Comparison of ENCODE assay signal across 8 cellular contexts in genomic region chr3:100710355-100711198, GRCh38. TPM values are rescaled to one million over a fixed set of nuclear protein-coding genes. Genes with fewer than 3 reads are reported as not detected.
A peak's percentile ranks its signal among the peaks of the same experiment; 100 is the strongest.
DNase-seq lines count a peak whose midpoint lies in the region; ATAC-seq and TF ChIP-seq lines count a peak whose summit lies in the region.

No MANE protein-coding gene starts in this region.

- H3K4me2 ChIP-seq in mesenchymal stem cell (ENCODE audit: low read length, poor library complexity, severe bottlenecking), result peak overlapping the region; percentile 80

- CTCF ChIA-PET in WTC11 (lab: Charles Lee), result interaction anchor here (0.7 to 2.5 kb wide), 11 partner anchors 12 to 248 kb away, joined by 3 to 17 read pairs (median 4); partner anchors contain the start of gene TMEM45A

- H3K4me3 ChIP-seq in GM12865 (ENCODE audit: low read depth, low read length) (peak overlapping the region; percentile 67), H7 (ENCODE audit: insufficient read depth, low read depth, low read length) (peak overlapping the region; percentile 81), coronary artery (peak overlapping the region; percentile 97), mesenchymal stem cell (ENCODE audit: insufficient read depth in 1 of 2, low read depth in 1 of 2, low read length in 2 of 2) (peak overlapping the region; percentile 46 to 83)

- peak; percentile 17 for ATAC-seq in WTC11

- H3K4me1 Mint-ChIP-seq in WTC11, result peaks cover 21% of the 10 kb centered on the region

- no peak overlapping the region for H2AFZ ChIP-seq in mesenchymal stem cell (ENCODE audit: low read depth, low read length)

- H3K27me3 ChIP-seq in H7 (ENCODE audit: control insufficient read depth, insufficient read depth, low read length) (no peaks in the 10 kb centered on the region; the same call in 1 of the 2 replicates), mesenchymal stem cell (ENCODE audit: control insufficient read depth in 1 of 2, insufficient read depth in 1 of 2, low read length in 2 of 2) (no peaks in the 10 kb centered on the region)

- no peaks in the 10 kb centered on the region for H3K9me3 ChIP-seq in mesenchymal stem cell (ENCODE audit: control insufficient read depth, low read length)

- peak overlapping the region; percentile 35 for H2AK5ac ChIP-seq in mesenchymal stem cell (ENCODE audit: low read length, severe bottlenecking)

- no peaks in the 10 kb centered on the region for H3K79me1 ChIP-seq in mesenchymal stem cell (replicated peaks; ENCODE audit: low read length, poor library complexity, severe bottlenecking)

- peak overlapping the region; percentile 97 for H3K27ac Mint-ChIP-seq in WTC11

- no peak overlapping the region for H2BK15ac ChIP-seq in mesenchymal stem cell (ENCODE audit: low read depth, poor library complexity, severe bottlenecking)

- POLR2A ChIA-PET in WTC11 (lab: Charles Lee), result interaction anchor here (0.8 kb wide), 1 partner anchor 20 kb away, joined by 3 read pairs; no protein-coding TSS in a partner anchor

- H3K14ac ChIP-seq in mesenchymal stem cell (ENCODE audit: low read length in 2 of 2), result no peak overlapping the region

- peaks cover 30% of the 10 kb centered on the region for H3K36me3 Mint-ChIP-seq in WTC11

- peaks cover 10% of the 10 kb centered on the region for H3K9me3 Mint-ChIP-seq in WTC11

- H3K9ac ChIP-seq in mesenchymal stem cell (ENCODE audit: low read length), result peak overlapping the region; percentile 91

- peak overlapping the region in 1 of 2 experiments; percentile 95 for H3K4ac ChIP-seq in mesenchymal stem cell (ENCODE audit: low read depth in 1 of 2, low read length in 2 of 2)

- H3K4me1 ChIP-seq in mesenchymal stem cell (ENCODE audit: control insufficient read depth, insufficient read depth, low read depth, low read length), result peaks cover 3% of the 10 kb centered on the region

- H3K36me3 ChIP-seq in H7 (replicated peaks; ENCODE audit: control insufficient read depth, insufficient read depth, low read length) (peaks cover 2% of the 10 kb centered on the region), mesenchymal stem cell (ENCODE audit: control insufficient read depth in 1 of 2, insufficient read depth in 2 of 2, low read depth in 1 of 2, low read length in 2 of 2) (peaks cover 10 to 32% of the 10 kb centered on the region in 2 experiments)

- H3K27ac ChIP-seq in coronary artery (peak overlapping the region; percentile 97 to 100), mesenchymal stem cell (ENCODE audit: low read length, poor library complexity, severe bottlenecking) (peak overlapping the region; percentile 91)

- H2BK12ac ChIP-seq in mesenchymal stem cell (ENCODE audit: low read length in 2 of 2), result no peak overlapping the region

- peak; percentile 87 for DNase-seq in GM12865 (ENCODE audit: low read depth)
- DNase-seq in H7, result peak; percentile 50
- DNase-seq in LHCN-M2 (ENCODE audit: low read depth), result peak; percentile 74
- DNase-seq in WTC11 (ENCODE audit: low spot score), result no peak
- DNase-seq in coronary artery (ENCODE audit: low spot score), result no peak
- peak; percentile 92 for DNase-seq in mesenchymal stem cell
- DNase-seq in stimulated activated CD8-positive, alpha-beta memory T cell treated with anti-CD3 and anti-CD28 coated beads, Interleukin-7, amount 100 ng/mL, for 4 hours (ENCODE audit: low read depth in 2 of 2), result peak; percentile 31 to 36
- no peak for DNase-seq in NCI-H345 treated with DMSO at 0.1 percent for 48 hours (lab: John Stamatoyannopoulos, UW; ENCODE audit: unreplicated experiment)

- H3K23ac ChIP-seq in mesenchymal stem cell (ENCODE audit: low read length in 2 of 2), result no peak overlapping the region

- H3K27me3 Mint-ChIP-seq in WTC11 (ENCODE audit: low read depth), result peaks cover 36% of the 10 kb centered on the region

- no peak overlapping the region for H4K91ac ChIP-seq in mesenchymal stem cell (ENCODE audit: low read length)

- H3K18ac ChIP-seq in mesenchymal stem cell (ENCODE audit: low read depth in 1 of 2, low read length in 2 of 2), result peak overlapping the region; percentile 11 to 45

- WGBS in mesenchymal stem cell, result 50% methylated on average over 16 of the region's 16 CpGs

- no peak overlapping the region for H2BK120ac ChIP-seq in mesenchymal stem cell (ENCODE audit: low read depth, low read length)

- H3K4me3 Mint-ChIP-seq in WTC11, result peak overlapping the region; percentile 91

- H2BK5ac ChIP-seq in mesenchymal stem cell (ENCODE audit: low read depth, low read length, poor library complexity, severe bottlenecking), result no peak overlapping the region

- H4K8ac ChIP-seq in mesenchymal stem cell (ENCODE audit: low read length), result peak overlapping the region; percentile 37

- peak; percentile 44 for TF ChIP-seq CTCF in GM12865 (IDR thresholded peaks at IDR 0.05; ENCODE audit: insufficient read depth, low read depth, low read length, missing control alignments)
- TF ChIP-seq CTCF in WTC11 (IDR thresholded peaks at IDR 0.05), result no peak
- no peak for TF ChIP-seq CTCF in coronary artery (IDR thresholded peaks at IDR 0.05)

TF ChIP-seq in WTC11, 78 proteins besides CTCF, POLR2A, EP300 and RAD21:
- TF ChIP-seq ATF6 (CRISPR knock-in tag; IDR thresholded peaks at IDR 0.05) (no peak), CBFB (CRISPR knock-in tag; IDR thresholded peaks at IDR 0.05; ENCODE audit: low read depth) (no peak), TCF7 (CRISPR knock-in tag; IDR thresholded peaks at IDR 0.05; ENCODE audit: low read depth) (no peak)

RNA-seq across cellular contexts. Expression of gene TFG, which starts 1.3 kb away (rescaled TPM):
- total RNA-seq in H7 (2014; rRNA removed; shearing (Covaris generic)), result 66.4 and 70.9 TPM in 2 replicates
- total RNA-seq in LHCN-M2 (2014; rRNA removed) (103 and 122 TPM in 2 replicates), WTC11 (2021) (64.9 to 68.4 TPM (median 66.9 TPM) in 3 replicates)
- polyA plus RNA-seq in LHCN-M2 (2012), result 93.7 TPM
- 185 TPM for polyA plus RNA-seq in mesenchymal stem cell (2013, experiment 1 of 2)
- 191 TPM for polyA plus RNA-seq in mesenchymal stem cell (2013, experiment 2 of 2)

Comparison
In these comparisons a context has a peak if more than half of its experiments do, and no peak if none do; other contexts are left out.
1. DNase-seq: peak in GM12865 (single experiment), H7 (single experiment), LHCN-M2 (single experiment), mesenchymal stem cell (single experiment) and stimulated activated CD8-positive, alpha-beta memory T cell treated with anti-CD3 and anti-CD28 coated beads, Interleukin-7, amount 100 ng/mL, for 4 hours (2 of 2); none in WTC11 (single experiment), coronary artery (single experiment) and NCI-H345 treated with DMSO at 0.1 percent for 48 hours (single experiment).
2. Peak in every context shown above with its lines, with median percentiles within 50 percentile points of each other: H3K4me3 ChIP-seq.